In the genomic region with DNA sequence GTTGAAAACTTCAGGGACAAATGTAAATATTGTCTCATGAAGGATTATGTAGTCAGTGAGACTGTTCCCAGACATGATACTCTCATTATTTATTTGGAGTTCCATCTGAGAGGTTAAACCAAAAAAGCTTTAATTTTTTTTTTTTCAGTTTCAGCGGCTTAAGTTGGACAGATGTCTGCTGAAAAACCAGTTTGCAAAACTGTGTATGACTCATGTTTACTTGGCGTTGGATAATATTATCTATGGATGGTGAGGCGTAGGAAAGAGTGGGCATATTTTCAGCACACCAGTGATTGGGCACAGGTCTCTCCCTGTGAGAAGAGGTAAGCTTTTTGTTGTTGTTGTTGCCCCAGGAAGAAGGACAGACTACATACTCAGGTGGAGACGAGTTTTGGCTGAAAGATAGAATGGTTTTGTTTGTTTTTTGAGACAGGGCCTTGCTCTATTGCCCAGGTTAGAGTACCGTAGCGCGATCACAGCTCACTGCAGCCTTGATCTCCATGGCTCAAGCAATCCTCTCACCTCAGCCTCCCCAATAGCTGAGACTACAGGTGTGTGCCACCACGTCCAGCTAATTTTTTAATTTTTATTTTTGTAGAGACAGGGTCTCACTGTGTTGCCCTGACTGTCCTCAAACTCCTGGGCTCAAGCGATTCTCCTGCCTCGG, we compare ENCODE assay signal across 14 cellular contexts. TPM values are rescaled to one million over a fixed set of nuclear protein-coding genes. Genes with fewer than 3 reads are reported as not detected.
A peak's percentile ranks its signal among the peaks of the same experiment; 100 is the strongest.
DNase-seq lines count a peak whose midpoint lies in the region; ATAC-seq and TF ChIP-seq lines count a peak whose summit lies in the region.
"Had no signal": no experiment of that assay in that cellular context is flagged by ENCODE, and none has a peak within 500 bp of the region (broad histone marks: within the 10 kb centered on the region; RNA-seq: fewer than 3 reads in every experiment).

No MANE protein-coding gene starts in this region.

- DNase-seq in DMS 273 (lab: John Stamatoyannopoulos, UW; ENCODE audit: unreplicated experiment) (peak; percentile 56), DMS 273 treated with DMSO at 0.1 percent for 48 hours (lab: John Stamatoyannopoulos, UW) (no peak), WTC11 (ENCODE audit: low spot score) (no peak), fibroblast of pulmonary artery (ENCODE audit: low read depth) (peak; percentile 63), NCI-H1930 (lab: John Stamatoyannopoulos, UW) (no peak)
- DNase-seq: activated CD4-positive, alpha-beta T cell treated with anti-CD3 and anti-CD28 coated beads for 48 hours; activated naive CD4-positive, alpha-beta T cell treated with anti-CD3 and anti-CD28 coated beads for 36 hours; DMS79 treated with DMSO at 0.1 percent for 48 hours; SHP77; upper lobe of right lung had no signal

- H3K4me1 ChIP-seq in stomach smooth muscle (ENCODE audit: control insufficient read depth, insufficient read depth, low read length): peaks cover 14% of the 10 kb centered on the region

- CTCF ChIA-PET in WTC11 (lab: Charles Lee): no interaction called here

- H3K27ac ChIP-seq in stomach smooth muscle (ENCODE audit: low read length): peak overlapping the region; percentile 53
- H3K27ac ChIP-seq: 22Rv1, upper lobe of right lung had no signal

- TF ChIP-seq CTCF in WTC11 (IDR thresholded peaks at IDR 0.05) (no peak), fibroblast of pulmonary artery (IDR thresholded peaks at IDR 0.05; ENCODE audit: low read length, missing control alignments) (no peak)

- peaks cover 7% of the 10 kb centered on the region for H3K4me1 Mint-ChIP-seq in WTC11

- no peak overlapping the region for H3K27ac Mint-ChIP-seq in WTC11
- H3K27ac Mint-ChIP-seq: activated naive CD4-positive, alpha-beta T cell treated with anti-CD3 and anti-CD28 coated beads for 36 hours had no signal

- ATAC-seq in WTC11 (no peak), GM21576 (IDR thresholded peaks at IDR 0.05; ENCODE audit: unreplicated experiment) (no peak), GM18873 (IDR thresholded peaks at IDR 0.05; ENCODE audit: low FRiP score, unreplicated experiment) (no peak)
- ATAC-seq: upper lobe of right lung had no signal

- no peak overlapping the region for H3K9ac ChIP-seq in stomach smooth muscle (ENCODE audit: low read length in 2 of 2)

- no peaks in the 10 kb centered on the region for H3K36me3 Mint-ChIP-seq in WTC11

- H3K9me3 Mint-ChIP-seq in WTC11: no peaks in the 10 kb centered on the region
- H3K9me3 Mint-ChIP-seq: activated naive CD4-positive, alpha-beta T cell treated with anti-CD3 and anti-CD28 coated beads for 36 hours had no signal

- no peak overlapping the region for H3K4me3 ChIP-seq in fibroblast of pulmonary artery (replicated peaks; ENCODE audit: low read depth, low read length)
- no peak overlapping the region for H3K4me3 ChIP-seq in stomach smooth muscle (ENCODE audit: low read length in 2 of 2)
- H3K4me3 ChIP-seq: upper lobe of right lung had no signal

- H3K9me3 ChIP-seq in stomach smooth muscle (ENCODE audit: control insufficient read depth in 2 of 2, low read length in 2 of 2): no peaks in the 10 kb centered on the region
- H3K9me3 ChIP-seq: upper lobe of right lung had no signal

- H3K27me3 ChIP-seq in stomach smooth muscle (ENCODE audit: control insufficient read depth in 1 of 2, insufficient read depth in 2 of 2, low read length in 2 of 2): no peaks in the 10 kb centered on the region
- H3K27me3 ChIP-seq: upper lobe of right lung had no signal

- POLR2A ChIA-PET in WTC11 (lab: Charles Lee): no interaction called here

- no peaks in the 10 kb centered on the region for H3K27me3 Mint-ChIP-seq in WTC11 (ENCODE audit: low read depth)

- no peaks in the 10 kb centered on the region for H3K36me3 ChIP-seq in stomach smooth muscle (ENCODE audit: control insufficient read depth in 2 of 2, insufficient read depth in 2 of 2, low read length in 2 of 2)
- H3K36me3 ChIP-seq: upper lobe of right lung had no signal

- H3K4me3 Mint-ChIP-seq in WTC11: no peak overlapping the region
- H3K4me3 Mint-ChIP-seq: activated naive CD4-positive, alpha-beta T cell treated with anti-CD3 and anti-CD28 coated beads for 36 hours had no signal

TF ChIP-seq in WTC11, 78 proteins besides CTCF, POLR2A, EP300 and RAD21:
- TF ChIP-seq, protein P1, sequence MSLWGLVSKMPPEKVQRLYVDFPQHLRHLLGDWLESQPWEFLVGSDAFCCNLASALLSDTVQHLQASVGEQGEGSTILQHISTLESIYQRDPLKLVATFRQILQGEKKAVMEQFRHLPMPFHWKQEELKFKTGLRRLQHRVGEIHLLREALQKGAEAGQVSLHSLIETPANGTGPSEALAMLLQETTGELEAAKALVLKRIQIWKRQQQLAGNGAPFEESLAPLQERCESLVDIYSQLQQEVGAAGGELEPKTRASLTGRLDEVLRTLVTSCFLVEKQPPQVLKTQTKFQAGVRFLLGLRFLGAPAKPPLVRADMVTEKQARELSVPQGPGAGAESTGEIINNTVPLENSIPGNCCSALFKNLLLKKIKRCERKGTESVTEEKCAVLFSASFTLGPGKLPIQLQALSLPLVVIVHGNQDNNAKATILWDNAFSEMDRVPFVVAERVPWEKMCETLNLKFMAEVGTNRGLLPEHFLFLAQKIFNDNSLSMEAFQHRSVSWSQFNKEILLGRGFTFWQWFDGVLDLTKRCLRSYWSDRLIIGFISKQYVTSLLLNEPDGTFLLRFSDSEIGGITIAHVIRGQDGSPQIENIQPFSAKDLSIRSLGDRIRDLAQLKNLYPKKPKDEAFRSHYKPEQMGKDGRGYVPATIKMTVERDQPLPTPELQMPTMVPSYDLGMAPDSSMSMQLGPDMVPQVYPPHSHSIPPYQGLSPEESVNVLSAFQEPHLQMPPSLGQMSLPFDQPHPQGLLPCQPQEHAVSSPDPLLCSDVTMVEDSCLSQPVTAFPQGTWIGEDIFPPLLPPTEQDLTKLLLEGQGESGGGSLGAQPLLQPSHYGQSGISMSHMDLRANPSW (CRISPR knock-in tag; conservative IDR thresholded peaks at IDR 0.05; ENCODE audit: low read depth): no peak
- TF ChIP-seq, protein P2, sequence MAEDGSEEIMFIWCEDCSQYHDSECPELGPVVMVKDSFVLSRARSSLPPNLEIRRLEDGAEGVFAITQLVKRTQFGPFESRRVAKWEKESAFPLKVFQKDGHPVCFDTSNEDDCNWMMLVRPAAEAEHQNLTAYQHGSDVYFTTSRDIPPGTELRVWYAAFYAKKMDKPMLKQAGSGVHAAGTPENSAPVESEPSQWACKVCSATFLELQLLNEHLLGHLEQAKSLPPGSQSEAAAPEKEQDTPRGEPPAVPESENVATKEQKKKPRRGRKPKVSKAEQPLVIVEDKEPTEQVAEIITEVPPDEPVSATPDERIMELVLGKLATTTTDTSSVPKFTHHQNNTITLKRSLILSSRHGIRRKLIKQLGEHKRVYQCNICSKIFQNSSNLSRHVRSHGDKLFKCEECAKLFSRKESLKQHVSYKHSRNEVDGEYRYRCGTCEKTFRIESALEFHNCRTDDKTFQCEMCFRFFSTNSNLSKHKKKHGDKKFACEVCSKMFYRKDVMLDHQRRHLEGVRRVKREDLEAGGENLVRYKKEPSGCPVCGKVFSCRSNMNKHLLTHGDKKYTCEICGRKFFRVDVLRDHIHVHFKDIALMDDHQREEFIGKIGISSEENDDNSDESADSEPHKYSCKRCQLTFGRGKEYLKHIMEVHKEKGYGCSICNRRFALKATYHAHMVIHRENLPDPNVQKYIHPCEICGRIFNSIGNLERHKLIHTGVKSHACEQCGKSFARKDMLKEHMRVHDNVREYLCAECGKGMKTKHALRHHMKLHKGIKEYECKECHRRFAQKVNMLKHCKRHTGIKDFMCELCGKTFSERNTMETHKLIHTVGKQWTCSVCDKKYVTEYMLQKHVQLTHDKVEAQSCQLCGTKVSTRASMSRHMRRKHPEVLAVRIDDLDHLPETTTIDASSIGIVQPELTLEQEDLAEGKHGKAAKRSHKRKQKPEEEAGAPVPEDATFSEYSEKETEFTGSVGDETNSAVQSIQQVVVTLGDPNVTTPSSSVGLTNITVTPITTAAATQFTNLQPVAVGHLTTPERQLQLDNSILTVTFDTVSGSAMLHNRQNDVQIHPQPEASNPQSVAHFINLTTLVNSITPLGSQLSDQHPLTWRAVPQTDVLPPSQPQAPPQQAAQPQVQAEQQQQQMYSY (CRISPR knock-in tag; IDR thresholded peaks at IDR 0.05): no peak
- TF ChIP-seq ZNF317 (CRISPR knock-in tag; IDR thresholded peaks at IDR 0.05; ENCODE audit: borderline replicate concordance, low read depth): 0 out of 2 replicates have a peak, but pooled peaks have one; percentile 40

RNA-seq across cellular contexts. Expression of gene ANXA2, which starts 16.4 kb away (rescaled TPM):
- total RNA-seq in WTC11 (2021): 116 to 152 TPM (median 119 TPM) in 3 replicates

Comparison
In these comparisons a context has a peak if more than half of its experiments do, and no peak if none do; other contexts are left out.
1. DNase-seq: peak in DMS 273 (single experiment) and fibroblast of pulmonary artery (single experiment); none in DMS 273 treated with DMSO at 0.1 percent for 48 hours (single experiment), WTC11 (single experiment) and NCI-H1930 (0 of 2).